32 cellular contexts compared by ENCODE assay signal in the genomic region with DNA sequence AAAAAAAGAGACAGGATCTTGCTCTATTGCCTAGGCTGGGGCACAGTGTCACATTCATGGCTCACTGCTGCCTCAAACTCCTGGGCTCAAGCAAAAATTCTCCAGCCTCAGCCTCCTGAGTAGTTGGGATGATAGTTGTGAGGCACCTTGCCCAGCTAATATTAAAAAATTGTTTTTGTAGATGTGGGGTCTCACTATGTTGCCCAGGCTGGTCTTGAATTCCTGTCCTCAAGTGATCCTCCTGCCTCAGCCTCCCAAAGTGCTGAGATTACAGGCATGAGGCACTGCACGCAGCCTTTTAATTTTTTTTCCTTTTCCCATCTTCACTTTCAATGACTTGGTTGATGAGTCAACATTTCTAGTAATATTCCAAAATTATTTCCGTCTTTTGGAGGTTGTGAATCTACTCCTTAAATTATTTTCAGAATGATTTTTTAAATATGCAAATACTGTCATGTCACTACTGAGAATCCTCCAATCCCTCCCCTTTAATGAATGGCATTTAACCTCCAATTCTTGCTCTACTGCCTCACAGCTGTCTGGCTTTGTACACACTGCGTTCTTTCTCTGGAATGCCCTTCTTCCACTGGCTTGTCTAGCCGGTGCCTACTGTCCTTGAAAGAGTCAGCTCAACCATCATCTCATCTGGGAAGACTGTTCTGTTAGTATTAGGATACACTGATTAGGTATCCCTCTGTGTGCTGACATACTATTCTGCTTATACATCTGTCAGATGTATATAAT.
"Had no signal": no experiment of that assay in that cellular context is flagged by ENCODE, and none has a peak within 500 bp of the region (broad histone marks: within the 10 kb centered on the region; RNA-seq: fewer than 3 reads in every experiment).

No MANE protein-coding gene starts in this region.

- H3K36me3 ChIP-seq: left lung, lower lobe of right lung, pancreas, prostate gland, stomach, thyroid gland, transverse colon, upper lobe of left lung, vagina had no signal

- H3K9me3 Mint-ChIP-seq: immature natural killer cell; naive thymus-derived CD8-positive, alpha-beta T cell; neural crest cell had no signal

- H3K27ac Mint-ChIP-seq: immature natural killer cell; naive thymus-derived CD8-positive, alpha-beta T cell; nephron; stimulated activated naive B cell treated with anti-CD40 and anti-IgM and Interleukin-4, amounts not matched to agents 10 μg/mL and 1 μg/mL and 100 μg/mL, for 72 hours had no signal

- H3K4me1 Mint-ChIP-seq: immature natural killer cell; naive thymus-derived CD8-positive, alpha-beta T cell; nephron; neural crest cell; stimulated activated naive B cell treated with anti-CD40 and anti-IgM and Interleukin-4, amounts not matched to agents 10 μg/mL and 1 μg/mL and 100 μg/mL, for 72 hours had no signal

- DNase-seq: hypothalamus; immature natural killer cell; kidney; left colon; left lung; lower lobe of right lung; mammary epithelial cell; mesendoderm; midbrain; mucosa of descending colon; naive thymus-derived CD8-positive, alpha-beta T cell; nucleus accumbens; pancreas; posterior cingulate gyrus; retina; right cardiac atrium; stimulated activated CD4-positive, alpha-beta T cell treated with anti-CD3 and anti-CD28 coated beads, Interleukin-12 subunit alpha, Interleukin-12 subunit beta, amount 100 ng/mL, for 4 hours; stimulated activated CD4-positive, alpha-beta T cell treated with anti-CD3 and anti-CD28 coated beads, Interleukin-15, amount 100 ng/mL, for 24 hours; stimulated activated CD4-positive, alpha-beta T cell treated with anti-CD3 and anti-CD28 coated beads, Interleukin-2, amount 100 ng/mL, for 24 hours; stimulated activated CD4-positive, alpha-beta T cell treated with anti-CD3 and anti-CD28 coated beads, Interleukin-4, amount 100 ng/mL, for 1 hour; stimulated activated naive B cell treated with anti-CD40 and anti-IgM and Interleukin-4, amounts not matched to agents 10 μg/mL and 1 μg/mL and 100 μg/mL, for 72 hours; stimulated activated naive CD8-positive, alpha-beta T cell treated with anti-CD3 and anti-CD28 coated beads, Interleukin-15, Interleukin-2, amounts not matched to agents 100 U/mL and 50 U/mL, for 24 hours; stomach; testis; thyroid gland; transverse colon; upper lobe of left lung had no signal

- H3K27me3 ChIP-seq: left lung, pancreas, stomach, testis, thyroid gland, transverse colon, upper lobe of left lung, vagina had no signal

- H3K4me1 ChIP-seq: left lung, lower lobe of right lung, pancreas, prostate gland, stomach, testis, thyroid gland, transverse colon, upper lobe of left lung, vagina had no signal

- H3K9me3 ChIP-seq: left lung, lower lobe of right lung, mucosa of descending colon, pancreas, prostate gland, stomach, testis, thyroid gland, transverse colon, upper lobe of left lung, vagina had no signal

- H3K4me3 ChIP-seq: left lung, lower lobe of right lung, mucosa of descending colon, pancreas, prostate gland, skin epidermis, stomach, testis, thyroid gland, transverse colon, upper lobe of left lung, vagina had no signal

- ATAC-seq: left colon; left lung; lower lobe of right lung; mucosa of descending colon; naive thymus-derived CD8-positive, alpha-beta T cell; pancreas; right cardiac atrium; stimulated activated naive B cell treated with anti-CD40 and anti-IgM and Interleukin-4, amounts not matched to agents 10 μg/mL and 1 μg/mL and 100 μg/mL, for 72 hours; stimulated activated naive CD8-positive, alpha-beta T cell treated with anti-CD3 and anti-CD28 coated beads, Interleukin-15, Interleukin-2, amounts not matched to agents 100 U/mL and 50 U/mL, for 24 hours had no signal

- H3K36me3 Mint-ChIP-seq: immature natural killer cell; naive thymus-derived CD8-positive, alpha-beta T cell; stimulated activated naive B cell treated with anti-CD40 and anti-IgM and Interleukin-4, amounts not matched to agents 10 μg/mL and 1 μg/mL and 100 μg/mL, for 72 hours had no signal

- H3K27ac ChIP-seq: left lung, lower lobe of right lung, pancreas, prostate gland, skin epidermis, stomach, testis, thyroid gland, transverse colon, upper lobe of left lung, vagina had no signal

- H3K4me3 Mint-ChIP-seq: immature natural killer cell; naive thymus-derived CD8-positive, alpha-beta T cell; nephron; neural crest cell; stimulated activated naive B cell treated with anti-CD40 and anti-IgM and Interleukin-4, amounts not matched to agents 10 μg/mL and 1 μg/mL and 100 μg/mL, for 72 hours had no signal
